ENCODE assay signal across 21 cellular contexts in the genomic region with DNA sequence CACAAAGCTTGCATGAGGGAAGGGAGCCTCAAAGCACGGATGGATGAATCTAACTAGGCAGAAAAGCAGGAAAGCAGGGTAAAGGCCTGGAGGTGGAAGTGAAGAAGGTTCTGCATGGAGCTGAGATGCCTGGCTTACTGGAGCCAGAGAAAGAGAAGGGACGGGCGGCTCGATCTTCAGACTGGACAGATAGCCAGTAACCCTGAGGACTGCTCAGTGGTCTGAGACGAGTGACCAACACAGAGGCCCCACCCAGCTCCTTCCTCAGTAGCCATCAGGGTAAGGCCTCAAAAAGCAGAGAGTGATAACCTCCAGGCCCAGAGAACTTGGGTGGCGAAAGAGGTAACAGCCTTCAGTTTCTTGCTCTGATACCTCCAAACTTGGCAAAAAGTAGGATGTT. TPM values are rescaled to one million over a fixed set of nuclear protein-coding genes. Genes with fewer than 3 reads are reported as not detected.
DNase-seq lines count a peak whose midpoint lies in the region; TF ChIP-seq lines count a peak whose summit lies in the region.
"Had no signal": no experiment of that assay in that cellular context is flagged by ENCODE, and none has a peak within 500 bp of the region (broad histone marks: within the 10 kb centered on the region; RNA-seq: fewer than 3 reads in every experiment).

No MANE protein-coding gene starts in this region.

- DNase-seq in right atrium auricular region (ENCODE audit: low spot score), result peak; percentile 46
- no peak for DNase-seq in left ventricle myocardium inferior
- no peak for DNase-seq in WERI-Rb-1
- peak; percentile 68 for DNase-seq in mesenteric fat pad (ENCODE audit: low spot score)
- peak; percentile 28 to 34 for DNase-seq in suprapubic skin (ENCODE audit: low spot score in 2 of 2)
- no peak for DNase-seq in NCI-H2107 treated with DMSO at 0.1 percent for 48 hours (lab: John Stamatoyannopoulos, UW; ENCODE audit: unreplicated experiment)
- DNase-seq in ecto neural progenitor cell (ENCODE audit: low spot score), result no peak
- DNase-seq in Ammon's horn (ENCODE audit: low spot score), result no peak
- DNase-seq: CD4-positive, alpha-beta T cell; DND-41; GDM1; GM23248; KG1; MG63; NCI-H1092 treated with DMSO at 0.1 percent for 48 hours; NCI-H1694; NCI-H2107; NCI-H446; NCI-H748 treated with DMSO at 0.1 percent for 48 hours; SHP77 treated with DMSO at 0.1 percent for 48 hours had no signal

- no peak for TF ChIP-seq CTCF in right atrium auricular region (IDR thresholded peaks at IDR 0.05)
- no peak for TF ChIP-seq CTCF in left ventricle myocardium inferior (IDR thresholded peaks at IDR 0.05; ENCODE audit: borderline replicate concordance)
- TF ChIP-seq CTCF in WERI-Rb-1 (IDR thresholded peaks at IDR 0.05; ENCODE audit: low read depth, low read length), result no peak
- TF ChIP-seq CTCF in suprapubic skin (IDR thresholded peaks at IDR 0.05), result no peak

- 91% methylated on average over 6 of the region's 6 CpGs for WGBS in suprapubic skin

- H3K27me3 ChIP-seq in right atrium auricular region (no peaks in the 10 kb centered on the region), left ventricle myocardium inferior (ENCODE audit: low read depth) (no peaks in the 10 kb centered on the region), WERI-Rb-1 (ENCODE audit: insufficient read depth, low read depth, severe bottlenecking) (no peaks in the 10 kb centered on the region), suprapubic skin (no peaks in the 10 kb centered on the region)
- H3K27me3 ChIP-seq: MG63, Peyer's patch had no signal

- H3K4me3 ChIP-seq in right atrium auricular region (no peak overlapping the region), left ventricle myocardium inferior (no peak overlapping the region), WERI-Rb-1 (ENCODE audit: low read depth, low read length) (no peak overlapping the region), suprapubic skin (no peak overlapping the region)
- H3K4me3 ChIP-seq: GM23248, MG63, Peyer's patch had no signal

- intact Hi-C loops in left ventricle myocardium inferior (cut with micrococcal nuclease), result no loop called here

- H3K27ac ChIP-seq in right atrium auricular region (no peak overlapping the region), left ventricle myocardium inferior (replicated peaks) (no peak overlapping the region), WERI-Rb-1 (peak overlapping the region; percentile 47), suprapubic skin (no peak overlapping the region)
- H3K27ac ChIP-seq: GM23248, Peyer's patch had no signal

- H3K9me3 ChIP-seq in right atrium auricular region, result no peaks in the 10 kb centered on the region
- H3K9me3 ChIP-seq in left ventricle myocardium inferior (replicated peaks), result no peaks in the 10 kb centered on the region
- H3K9me3 ChIP-seq in WERI-Rb-1 (ENCODE audit: severe bottlenecking), result peaks cover 3% of the 10 kb centered on the region
- no peaks in the 10 kb centered on the region for H3K9me3 ChIP-seq in suprapubic skin
- H3K9me3 ChIP-seq: MG63, Peyer's patch had no signal

- TF ChIP-seq POLR2A in suprapubic skin (IDR thresholded peaks at IDR 0.05), result no peak

- TF ChIP-seq EP300 in suprapubic skin (IDR thresholded peaks at IDR 0.05), result no peak

- H3K4me1 ChIP-seq in right atrium auricular region (peaks cover 0 to 7% of the 10 kb centered on the region in 2 donors), left ventricle myocardium inferior (peaks cover 4% of the 10 kb centered on the region), suprapubic skin (peaks cover 7% of the 10 kb centered on the region)

- H3K36me3 ChIP-seq in right atrium auricular region (no peaks in the 10 kb centered on the region), left ventricle myocardium inferior (peaks cover 3% of the 10 kb centered on the region), WERI-Rb-1 (peaks cover 58% of the 10 kb centered on the region), suprapubic skin (no peaks in the 10 kb centered on the region)

RNA-seq across cellular contexts. Expression of gene CLN6, which starts 6.4 kb away (rescaled TPM):
- total RNA-seq in right atrium auricular region (1 to 10 TPM; 6.4 to 7.4 TPM), left ventricle myocardium inferior (6.6 TPM), mesenteric fat pad (24.7 TPM), suprapubic skin (10 to 100 TPM; 20.3 to 38.1 (median 27.9) TPM)

RNA-seq across cellular contexts. Expression of gene CALML4, which starts 18.0 kb away (rescaled TPM):
- total RNA-seq in right atrium auricular region (1 to 10 TPM in 1 of 2 donors, under 1 TPM in 1; 0.52 to 2.1 TPM), left ventricle myocardium inferior (0.91 TPM), mesenteric fat pad (7.2 TPM), suprapubic skin (10 to 100 TPM in 1 of 4 donors, 1 to 10 TPM in 3; 2.4 to 13.6 (median 4.8) TPM)

RNA-seq across cellular contexts. Expression of gene FEM1B, which starts 54.4 kb away (rescaled TPM):
- total RNA-seq in right atrium auricular region (10 to 100 TPM; 33.1 to 55.3 TPM), left ventricle myocardium inferior (46.7 TPM), mesenteric fat pad (48.7 TPM), suprapubic skin (10 to 100 TPM; 56.3 to 89.6 (median 63.8) TPM)

Comparison
In these comparisons a context has a peak if more than half of its experiments do, and no peak if none do; other contexts are left out.
1. DNase-seq: peak in right atrium auricular region (single experiment), mesenteric fat pad (single experiment) and suprapubic skin (2 of 2); none in left ventricle myocardium inferior (single experiment), WERI-Rb-1 (single experiment), NCI-H2107 treated with DMSO at 0.1 percent for 48 hours (single experiment), ecto neural progenitor cell (single experiment) and Ammon's horn (single experiment).